ENCODE assay signal across 26 cellular contexts in the genomic region with DNA sequence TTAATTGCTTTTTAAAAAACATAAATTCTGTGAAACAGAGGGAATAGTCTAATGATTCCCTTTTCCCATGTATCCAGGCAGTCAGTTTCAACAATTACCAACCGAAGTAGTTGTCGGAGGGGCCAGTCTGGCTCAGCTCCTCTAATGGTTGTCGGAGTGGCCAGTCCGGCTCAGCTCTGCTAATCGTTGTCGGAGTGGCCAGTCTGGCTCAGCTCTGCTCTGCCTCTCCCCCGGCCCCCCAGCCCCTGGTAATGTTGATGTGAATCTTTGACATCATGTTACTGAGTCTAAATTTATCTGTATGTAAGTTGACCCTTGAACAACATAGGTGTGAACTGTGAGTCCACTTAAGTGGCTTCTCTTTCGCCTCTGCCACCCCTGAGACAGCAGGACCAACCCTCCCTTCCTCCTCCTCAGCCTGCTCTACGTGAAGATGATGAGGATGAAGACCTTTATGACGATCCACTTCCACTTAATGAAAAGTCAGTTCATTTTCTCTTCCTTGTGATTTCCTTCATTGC.
"Had no signal": no experiment of that assay in that cellular context is flagged by ENCODE, and none has a peak within 500 bp of the region (broad histone marks: within the 10 kb centered on the region; RNA-seq: fewer than 3 reads in every experiment).

No MANE protein-coding gene starts in this region.

- H3K4me3 ChIP-seq: breast epithelium, Peyer's patch had no signal

- H3K36me3 ChIP-seq: breast epithelium had no signal

- ATAC-seq: activated CD8-positive, alpha-beta memory T cell treated with anti-CD3 and anti-CD28 coated beads, Interleukin-2, amount 10 ng/mL, durations not matched to agents 7 days and 5 days; T-helper 17 cell had no signal

- H3K27me3 Mint-ChIP-seq: activated B cell treated with CpG ODN at 0.5 μM for 24 hours; activated CD4-positive, alpha-beta T cell treated with anti-CD3 and anti-CD28 coated beads, Interleukin-2, amount 10 ng/mL, durations not matched to agents 24 days and 14 days; activated CD8-positive, alpha-beta memory T cell treated with anti-CD3 and anti-CD28 coated beads, Interleukin-2, amount 10 ng/mL, durations not matched to agents 7 days and 5 days; activated naive CD4-positive, alpha-beta T cell treated with anti-CD3 and anti-CD28 coated beads, Interleukin-2, amount 50 U/mL, for 24 hours; activated T-cell treated with anti-CD3 and anti-CD28 coated beads, Interleukin-2, amount 50 U/mL, for 24 hours; T-helper 17 cell had no signal

- H3K4me1 ChIP-seq: breast epithelium, Peyer's patch had no signal

- H3K27ac Mint-ChIP-seq: activated B cell treated with CpG ODN at 0.5 μM for 24 hours; activated CD4-positive, alpha-beta T cell treated with anti-CD3 and anti-CD28 coated beads, Interleukin-2, amount 10 ng/mL, durations not matched to agents 24 days and 14 days; activated CD8-positive, alpha-beta memory T cell treated with anti-CD3 and anti-CD28 coated beads, Interleukin-2, amount 10 ng/mL, durations not matched to agents 7 days and 5 days; activated naive CD4-positive, alpha-beta T cell treated with anti-CD3 and anti-CD28 coated beads, Interleukin-2, amount 50 U/mL, for 24 hours; activated T-cell treated with anti-CD3 and anti-CD28 coated beads, Interleukin-2, amount 50 U/mL, for 24 hours; activated T-helper 1 cell treated with anti-CD3 and anti-CD28 coated beads, Interleukin-12 subunit alpha, Interleukin-12 subunit beta, Interleukin-2, Interleukin-4 antibody, amounts not matched to agents 30 ng/mL and 10 ng/mL and 1 ng/mL, durations not matched to agents 14 hours and 24 hours and 36 hours; T-helper 17 cell had no signal

- H3K9me3 ChIP-seq: breast epithelium, Peyer's patch had no signal

- H3K4me1 Mint-ChIP-seq: activated B cell treated with CpG ODN at 0.5 μM for 24 hours had no signal

- FAIRE-seq: TTC549 had no signal

- H3K9me3 Mint-ChIP-seq: activated B cell treated with CpG ODN at 0.5 μM for 24 hours; activated CD4-positive, alpha-beta T cell treated with anti-CD3 and anti-CD28 coated beads, Interleukin-2, amount 10 ng/mL, durations not matched to agents 24 days and 14 days; activated naive CD4-positive, alpha-beta T cell treated with anti-CD3 and anti-CD28 coated beads, Interleukin-2, amount 50 U/mL, for 24 hours; activated T-cell treated with anti-CD3 and anti-CD28 coated beads, Interleukin-2, amount 50 U/mL, for 24 hours; activated T-helper 1 cell treated with anti-CD3 and anti-CD28 coated beads, Interleukin-12 subunit alpha, Interleukin-12 subunit beta, Interleukin-2, Interleukin-4 antibody, amounts not matched to agents 30 ng/mL and 10 ng/mL and 1 ng/mL, durations not matched to agents 14 hours and 24 hours and 36 hours had no signal

- DNase-seq: activated B cell treated with CpG ODN at 0.5 μM for 24 hours; activated CD4-positive, alpha-beta T cell treated with anti-CD3 and anti-CD28 coated beads for 1 hour; activated CD4-positive, alpha-beta T cell treated with anti-CD3 and anti-CD28 coated beads, Interleukin-2, amount 10 ng/mL, durations not matched to agents 24 days and 14 days; activated CD4-positive, alpha-beta T cell treated with anti-CD3 and anti-CD28 coated beads, Interleukin-2, amount 50 U/mL, for 48 hours; activated CD8-positive, alpha-beta memory T cell treated with anti-CD3 and anti-CD28 coated beads, Interleukin-2, amount 10 ng/mL, durations not matched to agents 7 days and 5 days; activated effector memory CD4-positive, alpha-beta T cell treated with Interleukin-2 at 50 U/mL for 16 hours; activated naive CD4-positive, alpha-beta T cell; activated T-cell treated with anti-CD3 and anti-CD28 coated beads, Interleukin-2, amount 50 U/mL, for 24 hours; central memory CD4-positive, alpha-beta T cell; MM.1S; NCI-H1105; NCI-H1436; NCI-H1694 treated with DMSO at 0.1 percent for 48 hours; NCI-H2029 treated with DMSO at 0.1 percent for 48 hours; NCI-H345; NCI-H510A; NCI-H526 treated with DMSO at 0.1 percent for 48 hours; NCI-H82; Peyer's patch; SIG-M5; T-helper 17 cell; T1000 had no signal

- H3K4me3 Mint-ChIP-seq: activated B cell treated with CpG ODN at 0.5 μM for 24 hours; activated CD4-positive, alpha-beta T cell treated with anti-CD3 and anti-CD28 coated beads, Interleukin-2, amount 10 ng/mL, durations not matched to agents 24 days and 14 days; activated CD8-positive, alpha-beta memory T cell treated with anti-CD3 and anti-CD28 coated beads, Interleukin-2, amount 10 ng/mL, durations not matched to agents 7 days and 5 days; activated naive CD4-positive, alpha-beta T cell treated with anti-CD3 and anti-CD28 coated beads, Interleukin-2, amount 50 U/mL, for 24 hours; activated T-cell treated with anti-CD3 and anti-CD28 coated beads, Interleukin-2, amount 50 U/mL, for 24 hours; activated T-helper 1 cell treated with anti-CD3 and anti-CD28 coated beads, Interleukin-12 subunit alpha, Interleukin-12 subunit beta, Interleukin-2, Interleukin-4 antibody, amounts not matched to agents 30 ng/mL and 10 ng/mL and 1 ng/mL, durations not matched to agents 14 hours and 24 hours and 36 hours; T-helper 17 cell had no signal

- H3K27ac ChIP-seq: breast epithelium, Peyer's patch had no signal

- H3K27me3 ChIP-seq: breast epithelium, Peyer's patch had no signal
